ENCODE assay signal across 8 cellular contexts in genomic region chr11:46845440-46845739, GRCh38. TPM values are rescaled to one million over a fixed set of nuclear protein-coding genes. Genes with fewer than 3 reads are reported as not detected.
DNase-seq lines count a peak whose midpoint lies in the region; TF ChIP-seq lines count a peak whose summit lies in the region.

No MANE protein-coding gene starts in this region.

- no peak overlapping the region for H2AK5ac ChIP-seq in neuronal stem cell (ENCODE audit: low read depth, low read length)

- peak overlapping the region; percentile 95 for H3K9ac ChIP-seq in neuronal stem cell (ENCODE audit: low read depth, low read length, poor library complexity)

- peak overlapping the region; percentile 74 for H3K27ac ChIP-seq in effector memory CD4-positive, alpha-beta T cell (ENCODE audit: insufficient read depth, low read length, poor library complexity, severe bottlenecking)
- H3K27ac ChIP-seq in neuronal stem cell (replicated peaks; ENCODE audit: low read length) = peak overlapping the region; percentile 69

- no peaks in the 10 kb centered on the region for H3K27me3 ChIP-seq in GM06990 (replicated peaks; ENCODE audit: control insufficient read depth, insufficient read depth, low read length)
- H3K27me3 ChIP-seq in MG63 = no peaks in the 10 kb centered on the region
- H3K27me3 ChIP-seq in effector memory CD4-positive, alpha-beta T cell (replicated peaks; ENCODE audit: control insufficient read depth, insufficient read depth, low read length, poor library complexity, severe bottlenecking) = no peaks in the 10 kb centered on the region
- no peaks in the 10 kb centered on the region for H3K27me3 ChIP-seq in neuronal stem cell (ENCODE audit: control insufficient read depth in 3 of 3, insufficient read depth in 3 of 3, low read depth in 1 of 3, low read length in 3 of 3)

- peak overlapping the region; percentile 68 for H3K4me3 ChIP-seq in GM06990 (replicated peaks; ENCODE audit: low read depth, low read length)
- peak overlapping the region; percentile 87 for H3K4me3 ChIP-seq in MG63
- H3K4me3 ChIP-seq in effector memory CD4-positive, alpha-beta T cell (ENCODE audit: insufficient read depth, low read depth, low read length, poor library complexity, severe bottlenecking) = peak overlapping the region; percentile 94
- H3K4me3 ChIP-seq in neuronal stem cell (ENCODE audit: low read length in 2 of 2) = peak overlapping the region; percentile 76 to 98

- no peak overlapping the region for H3K14ac ChIP-seq in neuronal stem cell (ENCODE audit: low read length)

- WGBS in neuronal stem cell (ENCODE audit: extremely low coverage in 2 of 2, insufficient read length in 2 of 2, insufficient replicate concordance in 1 of 2), 2 donors = no CpG with 5 or more reads among the region's 12 CpGs

- H3K79me1 ChIP-seq in neuronal stem cell (ENCODE audit: low read depth, low read length) = peaks cover 5% of the 10 kb centered on the region

- no peak for TF ChIP-seq CTCF in GM06990 (IDR thresholded peaks at IDR 0.05; ENCODE audit: insufficient read depth, low read length, poor library complexity, severe bottlenecking)

- no peak overlapping the region for H2BK15ac ChIP-seq in neuronal stem cell (ENCODE audit: low read length)

- H3K4me1 ChIP-seq in effector memory CD4-positive, alpha-beta T cell (ENCODE audit: control insufficient read depth, insufficient read depth, low read length, poor library complexity, severe bottlenecking) = peaks cover 16% of the 10 kb centered on the region
- H3K4me1 ChIP-seq in neuronal stem cell (ENCODE audit: control insufficient read depth in 2 of 2, insufficient read depth in 1 of 2, low read depth in 1 of 2, low read length in 2 of 2) = no peaks in the 10 kb centered on the region

- peak overlapping the region; percentile 98 for H2AFZ ChIP-seq in neuronal stem cell (ENCODE audit: low read length)

- H3K9me3 ChIP-seq in MG63 = no peaks in the 10 kb centered on the region
- H3K9me3 ChIP-seq in effector memory CD4-positive, alpha-beta T cell (ENCODE audit: control insufficient read depth, low read length) = no peaks in the 10 kb centered on the region
- peaks cover 0 to 2% of the 10 kb centered on the region in 2 donors for H3K9me3 ChIP-seq in neuronal stem cell (replicated peaks in 1 of 2; ENCODE audit: control insufficient read depth in 2 of 2, insufficient read depth in 1 of 2, low read depth in 1 of 2, low read length in 2 of 2)

- H3K36me3 ChIP-seq in GM06990 (ENCODE audit: control insufficient read depth, insufficient read depth, low read length) (no peaks in the 10 kb centered on the region), MG63 (peaks cover 23% of the 10 kb centered on the region), neuronal stem cell (replicated peaks in 1 of 2; ENCODE audit: control insufficient read depth in 2 of 2, insufficient read depth in 2 of 2, low read length in 2 of 2) (peaks cover 0 to 28% of the 10 kb centered on the region in 2 donors)
- H3K36me3 ChIP-seq in effector memory CD4-positive, alpha-beta T cell (ENCODE audit: control insufficient read depth, insufficient read depth, low read length) = no peaks in the 10 kb centered on the region

- peak overlapping the region; percentile 12 for H3K23ac ChIP-seq in neuronal stem cell (ENCODE audit: low read depth, low read length, poor library complexity)

- H2BK5ac ChIP-seq in neuronal stem cell (ENCODE audit: low read length) = no peak overlapping the region

- no peak overlapping the region for H3K4ac ChIP-seq in neuronal stem cell (ENCODE audit: low read length)

- no peak overlapping the region for H2BK120ac ChIP-seq in neuronal stem cell (ENCODE audit: low read depth, low read length)

- H4K8ac ChIP-seq in neuronal stem cell (ENCODE audit: low read depth, low read length) = no peak overlapping the region

- peak overlapping the region; percentile 100 for H3K18ac ChIP-seq in neuronal stem cell (ENCODE audit: low read length)

- no peak overlapping the region for H4K91ac ChIP-seq in neuronal stem cell (ENCODE audit: low read depth, low read length, poor library complexity)

- DNase-seq in GM06990 (ENCODE audit: extremely low read depth, insufficient read length) (no peak), MG63 (no peak), neuronal stem cell (ENCODE audit: low spot score) (peak; percentile 2), SK-N-DZ (ENCODE audit: low spot score) (no peak), SKM-1 treated with dmso at 0.1 percent for 144 hours (lab: John Stamatoyannopoulos, UW; ENCODE audit: unreplicated experiment) (no peak)
- no peak for DNase-seq in effector memory CD4-positive, alpha-beta T cell
- no peak for DNase-seq in stimulated activated CD4-positive, alpha-beta T cell treated with anti-CD3 and anti-CD28 coated beads, Interleukin-1b, Interleukin-23, amount 100 ng/mL, for 48 hours
- DNase-seq in stimulated activated CD8-positive, alpha-beta memory T cell treated with anti-CD3 and anti-CD28 coated beads, Interleukin-4, amount 100 ng/mL, for 48 hours = no peak

- peak overlapping the region; percentile 42 for H3K4me2 ChIP-seq in neuronal stem cell (ENCODE audit: insufficient read depth, low read length, poor library complexity, severe bottlenecking)

- H2BK12ac ChIP-seq in neuronal stem cell (ENCODE audit: low read length) = no peak overlapping the region

RNA-seq across cellular contexts. Expression of gene CKAP5, which starts 0.7 kb away (rescaled TPM):
- 61.6 and 65.4 TPM in 2 replicates for total RNA-seq in MG63 (2014; rRNA removed; shearing (Covaris generic); ENCODE audit: low replicate concordance)
- polyA plus RNA-seq in neuronal stem cell (2013, experiment 1 of 2) = 78.2 TPM
- polyA plus RNA-seq in neuronal stem cell (2013, experiment 2 of 2) = 74.4 TPM
- polyA plus RNA-seq in SK-N-DZ (2014; cell fraction: cytosol; rRNA removed) = 127 and 150 TPM in 2 replicates
- polyA plus RNA-seq in SK-N-DZ (2014; cell fraction: nucleus; rRNA removed) = 94.0 and 111 TPM in 2 replicates
